In genomic region chr12:61365001-61365400, GRCh38 we compare ENCODE assay signal across 25 cellular contexts.
A peak's percentile ranks its signal among the peaks of the same experiment; 100 is the strongest.
DNase-seq lines count a peak whose midpoint lies in the region; ATAC-seq and TF ChIP-seq lines count a peak whose summit lies in the region.
"Had no signal": no experiment of that assay in that cellular context is flagged by ENCODE, and none has a peak within 500 bp of the region (broad histone marks: within the 10 kb centered on the region; RNA-seq: fewer than 3 reads in every experiment).

No MANE protein-coding gene starts in this region.

- H4K20me1 ChIP-seq in OCI-LY3 (ENCODE audit: insufficient read depth, low read length): no peaks in the 10 kb centered on the region

- 0 out of 2 replicates have a peak overlapping the region, but pooled peaks have one; percentile 9 for H3K4me3 ChIP-seq in OCI-LY3 (ENCODE audit: low read length)
- no peak overlapping the region for H3K4me3 ChIP-seq in vagina
- H3K4me3 ChIP-seq: GM12878 had no signal

- intact Hi-C loops in Calu3 (cut with micrococcal nuclease; ENCODE audit: unreplicated experiment) (loop anchor here (5.0 kb wide), 1 partner anchor 82 kb away; no protein-coding TSS in a partner anchor), vagina (cut with DNase I) (no loop called here)

- H3K9ac ChIP-seq in OCI-LY3 (ENCODE audit: low read length): no peak overlapping the region

- peak overlapping the region; percentile 36 for H3K4me2 ChIP-seq in OCI-LY3 (ENCODE audit: low read length)

- peak overlapping the region; percentile 34 for H2AFZ ChIP-seq in OCI-LY3 (ENCODE audit: low read depth, low read length)

- H3K4me1 ChIP-seq in OCI-LY3 (ENCODE audit: low read length): peaks cover 9% of the 10 kb centered on the region; the same call in 1 of the 2 replicates
- H3K4me1 ChIP-seq in vagina: no peaks in the 10 kb centered on the region

- no peaks in the 10 kb centered on the region for H3K79me2 ChIP-seq in OCI-LY3 (ENCODE audit: low read length)

- TF ChIP-seq CTCF in Calu3 (IDR thresholded peaks at IDR 0.05; ENCODE audit: unreplicated experiment) (no peak), OCI-LY3 (IDR thresholded peaks at IDR 0.05; ENCODE audit: low read depth, low read length) (no peak), vagina (IDR thresholded peaks at IDR 0.05) (no peak)

- H3K27me3 Mint-ChIP-seq in Calu3 (ENCODE audit: unreplicated experiment): no peaks in the 10 kb centered on the region
- H3K27me3 Mint-ChIP-seq: B cell had no signal

- H3K27me3 ChIP-seq in OCI-LY3 (ENCODE audit: low read depth, low read length) (no peaks in the 10 kb centered on the region), vagina (no peaks in the 10 kb centered on the region)

- peak; percentile 85 for ATAC-seq in left lobe of liver
- no peak for ATAC-seq in GM21515 (IDR thresholded peaks at IDR 0.05; ENCODE audit: unreplicated experiment)
- ATAC-seq: GM12878 had no signal

- H3K36me3 Mint-ChIP-seq in Calu3 (ENCODE audit: insufficient read depth, unreplicated experiment): no peaks in the 10 kb centered on the region

- no peak for TF ChIP-seq POLR2A in vagina (IDR thresholded peaks at IDR 0.05)

- H3K27ac ChIP-seq in OCI-LY3 (ENCODE audit: low read length) (no peak overlapping the region), vagina (no peak overlapping the region)
- H3K27ac ChIP-seq: 22Rv1, RWPE1 had no signal

- H3K4me3 Mint-ChIP-seq in Calu3 (ENCODE audit: low read depth, unreplicated experiment): no peak overlapping the region
- H3K4me3 Mint-ChIP-seq: B cell had no signal

- H3K36me3 ChIP-seq in OCI-LY3 (replicated peaks; ENCODE audit: low read depth, low read length) (no peaks in the 10 kb centered on the region), vagina (no peaks in the 10 kb centered on the region)

- no peaks in the 10 kb centered on the region for H3K9me3 ChIP-seq in OCI-LY3 (ENCODE audit: insufficient read depth, low read length)
- H3K9me3 ChIP-seq in vagina: no peaks in the 10 kb centered on the region

- no peaks in the 10 kb centered on the region for H3K9me3 Mint-ChIP-seq in Calu3 (ENCODE audit: low read depth, unreplicated experiment)

- no peaks in the 10 kb centered on the region for H3K4me1 Mint-ChIP-seq in Calu3 (ENCODE audit: low read depth, unreplicated experiment)
- H3K4me1 Mint-ChIP-seq: B cell had no signal

- peak overlapping the region; percentile 30 for H3K27ac Mint-ChIP-seq in Calu3 (ENCODE audit: unreplicated experiment)
- H3K27ac Mint-ChIP-seq: B cell had no signal

- no TSS peak for BruUV-seq in Calu3 (replicated peaks; lab: Mats Ljungman, UMichigan)

- CTCF ChIA-PET in Calu3 (lab: Charles Lee): no interaction called here

- DNase-seq in DMS53 (lab: John Stamatoyannopoulos, UW) (peak; percentile 27), DMS53 treated with DMSO at 0.1 percent for 48 hours (lab: John Stamatoyannopoulos, UW; ENCODE audit: unreplicated experiment) (no peak), Calu3 (no peak), left lobe of liver (ENCODE audit: low spot score) (no peak), vagina (ENCODE audit: extremely low spot score in 2 of 2) (no peak), NCI-H226 (no peak)
- DNase-seq: DMS79, EL, GDM1, GOT3, HCEC 1CT, IMR-90, MV-4-11, NCI-H1105 treated with DMSO at 0.1 percent for 48 hours, NCI-H2029, NCI-H446 treated with DMSO at 0.1 percent for 48 hours, NCI-H526, SHP77, T-helper 1 cell had no signal
